8 cellular contexts compared by ENCODE assay signal in the genomic region with DNA sequence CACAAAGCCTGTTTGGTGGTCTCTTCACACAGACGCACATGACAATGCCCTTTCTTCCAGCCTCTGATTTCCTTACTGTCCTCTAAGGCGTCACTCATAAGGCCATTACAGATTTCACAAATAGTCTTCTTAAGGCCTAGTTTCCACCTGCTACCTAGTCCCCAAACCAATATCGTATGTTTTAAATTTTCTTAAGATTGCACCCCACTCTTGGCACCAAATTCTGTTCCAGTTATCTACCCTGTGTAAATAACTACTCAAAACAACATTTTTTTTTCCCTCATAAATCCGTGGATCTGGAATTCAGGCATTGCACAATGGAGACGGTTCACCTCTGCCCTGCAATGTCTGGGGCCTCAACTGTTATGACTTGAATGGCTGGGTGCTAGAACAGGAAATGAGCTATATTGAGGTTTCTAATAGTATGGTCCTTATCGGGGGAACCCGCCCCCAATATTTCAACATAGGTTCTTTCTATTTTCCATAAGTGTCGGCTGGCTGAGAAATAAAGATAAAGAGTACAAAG.
"Had no signal": no experiment of that assay in that cellular context is flagged by ENCODE, and none has a peak within 500 bp of the region (broad histone marks: within the 10 kb centered on the region; RNA-seq: fewer than 3 reads in every experiment).

No MANE protein-coding gene starts in this region.

- DNase-seq: H7, IMR-90, KBM-7 had no signal

- H3K4me3 ChIP-seq: GM23338, HAP-1 had no signal

- H3K4me1 ChIP-seq: HAP-1 had no signal

- H3K9me3 ChIP-seq: HAP-1 had no signal

- H2AFZ ChIP-seq: GM23338 had no signal

- H3K9me3 Mint-ChIP-seq: GM23338 had no signal

- ATAC-seq: GM23338, HCT116 had no signal

- H3K36me3 ChIP-seq: HAP-1 had no signal

- H3K4me2 ChIP-seq: GM23338 had no signal

- FAIRE-seq: H1, HTR-8/SVneo had no signal

- H3K27ac Mint-ChIP-seq: GM23338 had no signal

- H3K4me1 Mint-ChIP-seq: GM23338 had no signal

- H3K4me3 Mint-ChIP-seq: GM23338 had no signal
